ENCODE assay signal across 23 cellular contexts in the genomic region with DNA sequence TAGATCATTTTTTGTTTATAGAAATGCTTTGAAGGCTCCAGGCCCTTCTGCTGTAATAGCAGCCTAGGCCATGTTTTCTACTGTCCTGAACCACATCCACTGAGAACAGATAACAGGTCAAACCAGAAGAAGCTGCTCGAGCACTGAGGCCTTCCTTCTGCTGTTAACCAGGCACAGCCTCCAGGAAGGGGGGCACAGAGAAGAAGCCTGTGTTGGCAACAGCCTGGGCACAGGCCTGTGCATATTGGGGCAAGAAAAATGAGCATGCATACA. TPM values are rescaled to one million over a fixed set of nuclear protein-coding genes. Genes with fewer than 3 reads are reported as not detected.
DNase-seq lines count a peak whose midpoint lies in the region; ATAC-seq and TF ChIP-seq lines count a peak whose summit lies in the region.
"Had no signal": no experiment of that assay in that cellular context is flagged by ENCODE, and none has a peak within 500 bp of the region (broad histone marks: within the 10 kb centered on the region; RNA-seq: fewer than 3 reads in every experiment).

No MANE protein-coding gene starts in this region.

- no peak overlapping the region for H3K4me2 ChIP-seq in DND-41 (ENCODE audit: insufficient read depth, low read length)

- no peaks in the 10 kb centered on the region for H3K79me2 ChIP-seq in DND-41 (ENCODE audit: insufficient read depth, low read length)

- peak overlapping the region; percentile 26; the same call in 1 of the 2 replicates for H2AFZ ChIP-seq in DND-41 (ENCODE audit: low read depth, low read length)

- H3K4me1 ChIP-seq in DND-41 (ENCODE audit: insufficient read depth, low read length) (peaks cover 15% of the 10 kb centered on the region; the same call in 1 of the 2 replicates), right lobe of liver (peaks cover 0 to 4% (median 0%) of the 10 kb centered on the region in 4 donors), thoracic aorta (ENCODE audit: control insufficient read depth in 1 of 2, low read depth in 2 of 2) (peaks cover 7 to 35% of the 10 kb centered on the region in 2 donors)
- H3K4me1 ChIP-seq: SJSA1 had no signal

- intact Hi-C loops in right lobe of liver (cut with DNase I) = no loop called here

- H3K9ac ChIP-seq in DND-41 (ENCODE audit: low read depth, low read length) = no peak overlapping the region

- H3K9me3 ChIP-seq in DND-41 (ENCODE audit: insufficient read depth, low read length, severe bottlenecking) (no peaks in the 10 kb centered on the region), right lobe of liver (no peaks in the 10 kb centered on the region), thoracic aorta (no peaks in the 10 kb centered on the region)
- H3K9me3 ChIP-seq: SJSA1, thyroid gland had no signal

- no peak overlapping the region for H3K27ac ChIP-seq in DND-41 (ENCODE audit: low read length)
- H3K27ac ChIP-seq in right lobe of liver = peak overlapping the region in 2 of 3 donors; percentile 14 to 41
- H3K27ac ChIP-seq in thoracic aorta = peak overlapping the region; percentile 67 to 91
- H3K27ac ChIP-seq: dorsolateral prefrontal cortex, SJSA1, thyroid gland had no signal

- H4K20me1 ChIP-seq in DND-41 (ENCODE audit: insufficient read depth, low read length) = no peaks in the 10 kb centered on the region

- ATAC-seq in DND-41 (ENCODE audit: insufficient read depth, low read depth) (0 out of 3 replicates have a peak, but pooled peaks have one; percentile 14), right lobe of liver (no peak), thoracic aorta (ENCODE audit: insufficient number of reproducible peaks, low FRiP score, low read depth) (no peak), HG03565 (IDR thresholded peaks at IDR 0.05; ENCODE audit: unreplicated experiment) (no peak)
- ATAC-seq: activated T-cell treated with anti-CD3 and anti-CD28 coated beads, Interleukin-2, amount 50 U/mL, for 72 hours; stimulated activated memory B cell treated with anti-CD40 and anti-IgM and Interleukin-4, amounts not matched to agents 10 μg/mL and 1 μg/mL and 100 μg/mL, for 72 hours had no signal

- H3K27me3 ChIP-seq in DND-41 (ENCODE audit: insufficient read depth, low read length, poor library complexity) (no peaks in the 10 kb centered on the region), right lobe of liver (no peaks in the 10 kb centered on the region), thoracic aorta (replicated peaks; ENCODE audit: insufficient read depth) (no peaks in the 10 kb centered on the region)
- H3K27me3 ChIP-seq: SJSA1, thyroid gland had no signal

- no peak for TF ChIP-seq POLR2A in right lobe of liver (IDR thresholded peaks at IDR 0.05)

- no peak overlapping the region for H3K4me3 ChIP-seq in DND-41 (ENCODE audit: low read depth in 1 of 2, low read length in 2 of 2)
- no peak overlapping the region for H3K4me3 ChIP-seq in epithelial cell of esophagus (ENCODE audit: low read length)
- no peak overlapping the region for H3K4me3 ChIP-seq in right lobe of liver
- no peak overlapping the region for H3K4me3 ChIP-seq in thoracic aorta
- H3K4me3 ChIP-seq: dorsolateral prefrontal cortex, SJSA1, thyroid gland had no signal

- TF ChIP-seq CTCF in DND-41 (IDR thresholded peaks at IDR 0.05; ENCODE audit: borderline replicate concordance, extremely low read depth, low read length, poor library complexity, severe bottlenecking) (no peak), epithelial cell of esophagus (IDR thresholded peaks at IDR 0.05; ENCODE audit: insufficient read depth, low read depth, low read length, missing control alignments) (no peak), right lobe of liver (IDR thresholded peaks at IDR 0.05) (no peak), thoracic aorta (IDR thresholded peaks at IDR 0.05) (no peak)

- WGBS in right lobe of liver (ENCODE audit: insufficient coverage, low coverage, low lambda C conversion rate, missing lambda C conversion rate) = 23% methylated on average over 1 of the region's 1 CpG

- no peak for DNase-seq in DND-41
- peak; percentile 51 for DNase-seq in epithelial cell of esophagus (ENCODE audit: low read depth)
- no peak for DNase-seq in right lobe of liver
- no peak for DNase-seq in thoracic aorta (ENCODE audit: low spot score)
- DNase-seq in occipital lobe (lab: John Stamatoyannopoulos, UW) = no peak
- no peak for DNase-seq in stimulated activated naive CD4-positive, alpha-beta T cell treated with Interleukin-2 at 50 U/mL for 16 hours (lab: John Stamatoyannopoulos, UW)
- no peak for DNase-seq in EL
- DNase-seq: activated CD4-positive, alpha-beta T cell treated with anti-CD3 and anti-CD28 coated beads for 4 hours; activated T-cell treated with anti-CD3 and anti-CD28 coated beads, Interleukin-2, amount 50 U/mL, for 72 hours; amygdala; DMS 273 treated with DMSO at 0.1 percent for 48 hours; dorsolateral prefrontal cortex; erythroblast; GDM1; H9; MM.1S; NCI-H1417 treated with DMSO at 0.1 percent for 48 hours; NCI-H510A treated with DMSO at 0.1 percent for 48 hours; nephron progenitor cell; thyroid gland had no signal

- H3K36me3 ChIP-seq in DND-41 (ENCODE audit: insufficient read depth, low read length) (no peaks in the 10 kb centered on the region), right lobe of liver (no peaks in the 10 kb centered on the region), thoracic aorta (no peaks in the 10 kb centered on the region)
- H3K36me3 ChIP-seq: SJSA1, thyroid gland had no signal

RNA-seq across cellular contexts. Expression of a gene that starts 37.4 kb away (rescaled TPM):
- total RNA-seq in right lobe of liver (10 to 100 TPM in 4 of 6 experiments, 1 to 10 TPM in 2; 8.6 to 17.5 (median 11.3) TPM), thoracic aorta (100 to 1,000 TPM; 116 to 118 TPM), occipital lobe (6.2 TPM)

Comparison
In these comparisons a context has a peak if more than half of its experiments do, and no peak if none do; other contexts are left out.
1. RNA of a gene that starts 37.4 kb away (total RNA-seq): 116 to 118 TPM in thoracic aorta; 8.6 to 17.5 TPM in right lobe of liver and 6.2 TPM in occipital lobe (single experiment); every median in the first group is over 4 times any median in the second.